ENCODE assay signal across 8 cellular contexts in the genomic region with DNA sequence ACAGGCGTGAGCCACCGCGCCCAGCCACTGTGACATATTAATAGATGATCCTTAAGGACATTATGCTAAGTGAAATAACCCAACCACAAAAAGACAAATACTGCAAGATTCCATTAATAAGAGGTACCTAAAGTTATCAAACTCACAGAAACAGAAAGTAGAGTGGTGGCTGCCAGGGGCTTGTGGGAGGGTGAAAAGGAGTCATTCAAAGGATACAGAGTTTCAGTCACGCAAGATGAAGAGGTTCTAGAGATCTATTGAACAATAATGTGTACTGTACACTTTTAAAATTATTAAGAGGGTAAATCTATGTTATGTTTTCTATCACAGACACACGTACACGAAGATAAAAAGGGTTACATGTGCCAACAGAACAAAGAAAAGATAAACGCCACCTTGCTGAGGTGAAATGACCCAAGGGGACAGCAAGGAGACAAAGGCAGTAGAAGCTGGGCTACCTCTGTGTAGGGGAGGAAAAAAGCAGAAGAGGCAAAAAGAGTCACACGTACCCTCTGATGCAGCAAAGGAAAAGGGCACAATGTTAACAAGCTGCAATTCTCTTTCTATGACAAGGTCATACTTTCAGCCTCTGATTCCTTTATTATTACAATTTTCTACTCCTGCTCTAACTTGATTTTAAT.
DNase-seq lines count a peak whose midpoint lies in the region; ATAC-seq and TF ChIP-seq lines count a peak whose summit lies in the region.

No MANE protein-coding gene starts in this region.

- peaks cover 14% of the 10 kb centered on the region for H3K4me1 Mint-ChIP-seq in activated CD8-positive, alpha-beta memory T cell treated with anti-CD3 and anti-CD28 coated beads, Interleukin-2, amount 10 ng/mL, durations not matched to agents 7 days and 5 days
- H3K4me1 Mint-ChIP-seq in activated naive CD4-positive, alpha-beta T cell treated with anti-CD3 and anti-CD28 coated beads, Interleukin-2, amount 50 U/mL, for 24 hours: peaks cover 42% of the 10 kb centered on the region
- H3K4me1 Mint-ChIP-seq in progenitor cell of endocrine pancreas (ENCODE audit: low read depth): peaks cover 10% of the 10 kb centered on the region
- peaks cover 22% of the 10 kb centered on the region for H3K4me1 Mint-ChIP-seq in activated T-helper 1 cell treated with anti-CD3 and anti-CD28 coated beads, Interleukin-12 subunit alpha, Interleukin-12 subunit beta, Interleukin-2, Interleukin-4 antibody, amounts not matched to agents 30 ng/mL and 10 ng/mL and 1 ng/mL, durations not matched to agents 14 hours and 24 hours and 36 hours (ENCODE audit: low read depth)

- H3K36me3 Mint-ChIP-seq in activated CD8-positive, alpha-beta memory T cell treated with anti-CD3 and anti-CD28 coated beads, Interleukin-2, amount 10 ng/mL, durations not matched to agents 7 days and 5 days: peaks cover 12% of the 10 kb centered on the region
- H3K36me3 Mint-ChIP-seq in activated naive CD4-positive, alpha-beta T cell treated with anti-CD3 and anti-CD28 coated beads, Interleukin-2, amount 50 U/mL, for 24 hours: peaks cover 5% of the 10 kb centered on the region
- peaks cover 1% of the 10 kb centered on the region for H3K36me3 Mint-ChIP-seq in progenitor cell of endocrine pancreas (ENCODE audit: insufficient read depth)
- peaks cover 10% of the 10 kb centered on the region for H3K36me3 Mint-ChIP-seq in activated T-helper 1 cell treated with anti-CD3 and anti-CD28 coated beads, Interleukin-12 subunit alpha, Interleukin-12 subunit beta, Interleukin-2, Interleukin-4 antibody, amounts not matched to agents 30 ng/mL and 10 ng/mL and 1 ng/mL, durations not matched to agents 14 hours and 24 hours and 36 hours (ENCODE audit: low read depth)

- no peak overlapping the region for H3K4me3 Mint-ChIP-seq in activated CD8-positive, alpha-beta memory T cell treated with anti-CD3 and anti-CD28 coated beads, Interleukin-2, amount 10 ng/mL, durations not matched to agents 7 days and 5 days
- peak overlapping the region; percentile 12 for H3K4me3 Mint-ChIP-seq in activated naive CD4-positive, alpha-beta T cell treated with anti-CD3 and anti-CD28 coated beads, Interleukin-2, amount 50 U/mL, for 24 hours
- no peak overlapping the region for H3K4me3 Mint-ChIP-seq in progenitor cell of endocrine pancreas (ENCODE audit: low read depth)
- H3K4me3 Mint-ChIP-seq in activated T-helper 1 cell treated with anti-CD3 and anti-CD28 coated beads, Interleukin-12 subunit alpha, Interleukin-12 subunit beta, Interleukin-2, Interleukin-4 antibody, amounts not matched to agents 30 ng/mL and 10 ng/mL and 1 ng/mL, durations not matched to agents 14 hours and 24 hours and 36 hours: no peak overlapping the region

- intact Hi-C loops in activated T-helper 1 cell treated with anti-CD3 and anti-CD28 coated beads, Interleukin-12 subunit alpha, Interleukin-12 subunit beta, Interleukin-2, Interleukin-4 antibody, amounts not matched to agents 30 ng/mL and 10 ng/mL and 1 ng/mL, durations not matched to agents 14 hours and 24 hours and 36 hours (cut with micrococcal nuclease): loop anchor here (2.0 kb wide), 2 partner anchors 38 to 140 kb away; no protein-coding TSS in a partner anchor

- CTCF ChIA-PET in activated CD8-positive, alpha-beta memory T cell treated with anti-CD3 and anti-CD28 coated beads, Interleukin-2, amount 10 ng/mL, durations not matched to agents 7 days and 5 days (lab: Charles Lee): interaction anchor here (0.7 to 2.8 kb wide), 30 partner anchors 9 to 281 kb away, joined by 3 to 18 read pairs (median 4); a partner anchor contains a TSS

- H3K27me3 Mint-ChIP-seq in activated CD8-positive, alpha-beta memory T cell treated with anti-CD3 and anti-CD28 coated beads, Interleukin-2, amount 10 ng/mL, durations not matched to agents 7 days and 5 days: no peaks in the 10 kb centered on the region
- no peaks in the 10 kb centered on the region for H3K27me3 Mint-ChIP-seq in activated naive CD4-positive, alpha-beta T cell treated with anti-CD3 and anti-CD28 coated beads, Interleukin-2, amount 50 U/mL, for 24 hours
- H3K27me3 Mint-ChIP-seq in progenitor cell of endocrine pancreas: no peaks in the 10 kb centered on the region
- H3K27me3 Mint-ChIP-seq in activated T-helper 1 cell treated with anti-CD3 and anti-CD28 coated beads, Interleukin-12 subunit alpha, Interleukin-12 subunit beta, Interleukin-2, Interleukin-4 antibody, amounts not matched to agents 30 ng/mL and 10 ng/mL and 1 ng/mL, durations not matched to agents 14 hours and 24 hours and 36 hours (ENCODE audit: insufficient read depth): no peaks in the 10 kb centered on the region

- TF ChIP-seq CTCF in progenitor cell of endocrine pancreas (IDR thresholded peaks at IDR 0.05; ENCODE audit: unreplicated experiment): no peak

- no peaks in the 10 kb centered on the region for H3K9me3 Mint-ChIP-seq in activated CD8-positive, alpha-beta memory T cell treated with anti-CD3 and anti-CD28 coated beads, Interleukin-2, amount 10 ng/mL, durations not matched to agents 7 days and 5 days (ENCODE audit: low read depth)
- H3K9me3 Mint-ChIP-seq in activated naive CD4-positive, alpha-beta T cell treated with anti-CD3 and anti-CD28 coated beads, Interleukin-2, amount 50 U/mL, for 24 hours: no peaks in the 10 kb centered on the region
- H3K9me3 Mint-ChIP-seq in progenitor cell of endocrine pancreas (ENCODE audit: low read depth): no peaks in the 10 kb centered on the region
- H3K9me3 Mint-ChIP-seq in activated T-helper 1 cell treated with anti-CD3 and anti-CD28 coated beads, Interleukin-12 subunit alpha, Interleukin-12 subunit beta, Interleukin-2, Interleukin-4 antibody, amounts not matched to agents 30 ng/mL and 10 ng/mL and 1 ng/mL, durations not matched to agents 14 hours and 24 hours and 36 hours: no peaks in the 10 kb centered on the region

- peak overlapping the region; percentile 3 for H3K27ac Mint-ChIP-seq in activated CD8-positive, alpha-beta memory T cell treated with anti-CD3 and anti-CD28 coated beads, Interleukin-2, amount 10 ng/mL, durations not matched to agents 7 days and 5 days
- peak overlapping the region; percentile 74 for H3K27ac Mint-ChIP-seq in activated naive CD4-positive, alpha-beta T cell treated with anti-CD3 and anti-CD28 coated beads, Interleukin-2, amount 50 U/mL, for 24 hours
- H3K27ac Mint-ChIP-seq in progenitor cell of endocrine pancreas: peak overlapping the region; percentile 47
- H3K27ac Mint-ChIP-seq in activated T-helper 1 cell treated with anti-CD3 and anti-CD28 coated beads, Interleukin-12 subunit alpha, Interleukin-12 subunit beta, Interleukin-2, Interleukin-4 antibody, amounts not matched to agents 30 ng/mL and 10 ng/mL and 1 ng/mL, durations not matched to agents 14 hours and 24 hours and 36 hours: no peak overlapping the region

- DNase-seq in activated CD8-positive, alpha-beta memory T cell treated with anti-CD3 and anti-CD28 coated beads, Interleukin-2, amount 10 ng/mL, durations not matched to agents 7 days and 5 days: no peak
- no peak for DNase-seq in activated CD8-positive, alpha-beta memory T cell treated with anti-CD3 and anti-CD28 coated beads, Interleukin-2, amount 50 U/mL, for 48 hours
- DNase-seq in progenitor cell of endocrine pancreas (ENCODE audit: low spot score, unreplicated experiment): no peak
- no peak for DNase-seq in NCI-H128 (lab: John Stamatoyannopoulos, UW; ENCODE audit: unreplicated experiment)
- no peak for DNase-seq in activated T-helper 1 cell treated with anti-CD3 and anti-CD28 coated beads, Interleukin-12 subunit alpha, Interleukin-12 subunit beta, Interleukin-2, Interleukin-4 antibody, amounts not matched to agents 30 ng/mL and 10 ng/mL and 1 ng/mL, durations not matched to agents 14 hours and 24 hours and 36 hours (ENCODE audit: low spot score)

- ATAC-seq in activated CD8-positive, alpha-beta memory T cell treated with anti-CD3 and anti-CD28 coated beads, Interleukin-2, amount 10 ng/mL, durations not matched to agents 7 days and 5 days: no peak
- ATAC-seq in GM21360 (IDR thresholded peaks at IDR 0.05; ENCODE audit: unreplicated experiment) (peak; percentile 37), GM19452 (IDR thresholded peaks at IDR 0.05; ENCODE audit: unreplicated experiment) (no peak)
